1 cellular context compared by ENCODE assay signal in genomic region chr12:53994268-53994690, GRCh38.
TF ChIP-seq lines count a peak whose summit lies in the region.

No MANE protein-coding gene starts in this region.

TF ChIP-seq in HepG2, 621 proteins besides CTCF, POLR2A, EP300 and RAD21 (continues in another document):
- no peak for TF ChIP-seq ZNF17 (CRISPR knock-in tag; IDR thresholded peaks at IDR 0.05)
- TF ChIP-seq HNRNPUL1 (IDR thresholded peaks at IDR 0.05; ENCODE audit: low read depth, low read length) = no peak
- TF ChIP-seq EED (CRISPR knock-in tag; IDR thresholded peaks at IDR 0.05) = peak; percentile 60; the same call in 1 of the 2 replicates
- peak; percentile 86 for TF ChIP-seq ZNF687 (CRISPR knock-in tag; IDR thresholded peaks at IDR 0.05)
- TF ChIP-seq ARID5B (CRISPR knock-in tag; IDR thresholded peaks at IDR 0.05) = peak; percentile 55; the same call in 1 of the 2 replicates
- no peak for TF ChIP-seq TCF7L2 (IDR thresholded peaks at IDR 0.05; ENCODE audit: low read depth, low read length)
- TF ChIP-seq SMC3 (IDR thresholded peaks at IDR 0.05; ENCODE audit: low read length) = no peak
- TF ChIP-seq ZFP36 (IDR thresholded peaks at IDR 0.05; ENCODE audit: borderline replicate concordance, low read depth, low read length, partially characterized antibody) = no peak
- 0 out of 2 replicates have a peak, but pooled peaks have one; percentile 36 for TF ChIP-seq ISL2 (CRISPR knock-in tag; IDR thresholded peaks at IDR 0.05)
- TF ChIP-seq ZNF256 (CRISPR knock-in tag; conservative IDR thresholded peaks at IDR 0.05) = no peak
- peak; percentile 40; the same call in 1 of the 2 replicates for TF ChIP-seq SRY (CRISPR knock-in tag; IDR thresholded peaks at IDR 0.05)
- TF ChIP-seq SALL1 (CRISPR knock-in tag; IDR thresholded peaks at IDR 0.05) = peak; percentile 72
- no peak for TF ChIP-seq ZNF337 (CRISPR knock-in tag; IDR thresholded peaks at IDR 0.05; ENCODE audit: borderline replicate concordance, low read depth)
- TF ChIP-seq JUN (CRISPR knock-in tag; IDR thresholded peaks at IDR 0.05) = no peak
- TF ChIP-seq RARA (CRISPR knock-in tag; IDR thresholded peaks at IDR 0.05) = no peak
- TF ChIP-seq MTF2 (CRISPR knock-in tag; IDR thresholded peaks at IDR 0.05; ENCODE audit: borderline replicate concordance) = peak; percentile 80; the same call in 1 of the 2 replicates
- TF ChIP-seq AFF4 (CRISPR knock-in tag; IDR thresholded peaks at IDR 0.05) = no peak
- TF ChIP-seq SKI (IDR thresholded peaks at IDR 0.05; ENCODE audit: partially characterized antibody) = peak; percentile 78
- TF ChIP-seq UBTF (CRISPR knock-in tag; IDR thresholded peaks at IDR 0.05) = peak; percentile 64
- no peak for TF ChIP-seq ZNF335 (CRISPR knock-in tag; IDR thresholded peaks at IDR 0.05)
- TF ChIP-seq ARNTL (CRISPR knock-in tag; IDR thresholded peaks at IDR 0.05) = no peak
- TF ChIP-seq E2F1 (CRISPR knock-in tag; IDR thresholded peaks at IDR 0.05) = peak; percentile 54; the same call in 1 of the 2 replicates
- no peak for TF ChIP-seq ZNF75D (CRISPR knock-in tag; IDR thresholded peaks at IDR 0.05; ENCODE audit: borderline replicate concordance)
- peak; percentile 61 for TF ChIP-seq RBFOX2 (IDR thresholded peaks at IDR 0.05; ENCODE audit: low read depth, low read length)
- TF ChIP-seq ZNF782 (CRISPR knock-in tag; IDR thresholded peaks at IDR 0.05; ENCODE audit: borderline replicate concordance) = peak; percentile 57; the same call in 1 of the 2 replicates
- TF ChIP-seq ZNF558 (CRISPR knock-in tag; IDR thresholded peaks at IDR 0.05; ENCODE audit: borderline replicate concordance) = no peak
- TF ChIP-seq NRL (CRISPR knock-in tag; IDR thresholded peaks at IDR 0.05; ENCODE audit: borderline replicate concordance) = peak; percentile 54; the same call in 1 of the 2 replicates
- no peak for TF ChIP-seq TARDBP (CRISPR knock-in tag; IDR thresholded peaks at IDR 0.05)
- peak; percentile 28; the same call in 1 of the 2 replicates for TF ChIP-seq IKZF5 (CRISPR knock-in tag; IDR thresholded peaks at IDR 0.05)
- TF ChIP-seq ZNF225 (CRISPR knock-in tag; IDR thresholded peaks at IDR 0.05) = no peak
- no peak for TF ChIP-seq TP53 (CRISPR knock-in tag; conservative IDR thresholded peaks at IDR 0.05)
- TF ChIP-seq SOX13 (IDR thresholded peaks at IDR 0.05) = no peak
- TF ChIP-seq SOX13 (CRISPR knock-in tag; conservative IDR thresholded peaks at IDR 0.05 in 1 of 2, IDR thresholded peaks at IDR 0.05 in 1 of 2) = no peak; a peak in 1 of 4 replicates
- peak; percentile 61 for TF ChIP-seq ZFX (CRISPR knock-in tag; IDR thresholded peaks at IDR 0.05; ENCODE audit: low read depth)
- 0 out of 2 replicates have a peak, but pooled peaks have one; percentile 9 for TF ChIP-seq THAP11 (CRISPR knock-in tag; IDR thresholded peaks at IDR 0.05)
- 0 out of 2 replicates have a peak, but pooled peaks have one; percentile 4 for TF ChIP-seq CEBPG (CRISPR knock-in tag; IDR thresholded peaks at IDR 0.05)
- TF ChIP-seq SNRNP70 (IDR thresholded peaks at IDR 0.05; ENCODE audit: low read depth, low read length) = no peak
- no peak for TF ChIP-seq ZNF670 (CRISPR knock-in tag; IDR thresholded peaks at IDR 0.05; ENCODE audit: borderline replicate concordance)
- TF ChIP-seq ZFP36L1 (CRISPR knock-in tag; IDR thresholded peaks at IDR 0.05) = no peak
- TF ChIP-seq NR1H2 (CRISPR knock-in tag; IDR thresholded peaks at IDR 0.05; ENCODE audit: borderline replicate concordance, low read depth) = no peak
- TF ChIP-seq ZNF720 (CRISPR knock-in tag; IDR thresholded peaks at IDR 0.05) = no peak
- TF ChIP-seq IKZF4 (CRISPR knock-in tag; IDR thresholded peaks at IDR 0.05; ENCODE audit: borderline replicate concordance, low read depth, not compliant biosample characterization) = no peak
- no peak for TF ChIP-seq ZNF614 (CRISPR knock-in tag; IDR thresholded peaks at IDR 0.05; ENCODE audit: borderline replicate concordance)
- no peak for TF ChIP-seq ARID3A (IDR thresholded peaks at IDR 0.05; ENCODE audit: low read depth, low read length)
- no peak for TF ChIP-seq ZSCAN5A (CRISPR knock-in tag; IDR thresholded peaks at IDR 0.05; ENCODE audit: borderline replicate concordance)
- no peak for TF ChIP-seq CREB1 (IDR thresholded peaks at IDR 0.05)
- no peak for TF ChIP-seq CREB1 (CRISPR knock-in tag; IDR thresholded peaks at IDR 0.05)
